ENCODE assay signal across 18 cellular contexts in genomic region chr15:39657181-39657580, GRCh38.
"Had no signal": no experiment of that assay in that cellular context is flagged by ENCODE, and none has a peak within 500 bp of the region (broad histone marks: within the 10 kb centered on the region; RNA-seq: fewer than 3 reads in every experiment).

No MANE protein-coding gene starts in this region.

- H3K27me3 ChIP-seq: dorsolateral prefrontal cortex, gastroesophageal sphincter, right atrium auricular region had no signal

- ATAC-seq: activated T-helper 17 cell treated with anti-CD3 and anti-CD28 coated beads, Interleukin-2, amount 50 U/mL, for 72 hours; esophagus mucosa; gastroesophageal sphincter; left lobe of liver; natural killer cell treated with Interleukin-12 subunit alpha and Interleukin-12 subunit beta and Interleukin-15 and Interleukin-18, amount 100 ng/mL, for 72 hours; stimulated activated naive CD8-positive, alpha-beta T cell treated with anti-CD3 and anti-CD28 coated beads, Interleukin-15, Interleukin-2, amounts not matched to agents 100 U/mL and 50 U/mL, for 24 hours had no signal

- DNase-seq: activated CD4-positive, alpha-beta T cell treated with anti-CD3 and anti-CD28 coated beads, Interleukin-2, amount 50 U/mL, for 48 hours; activated naive CD4-positive, alpha-beta T cell treated with Interleukin-2 at 50 U/mL for 16 hours; anterior cingulate cortex; dorsolateral prefrontal cortex; endodermal cell; nucleus accumbens; small intestine; stimulated activated naive CD8-positive, alpha-beta T cell treated with anti-CD3 and anti-CD28 coated beads, Interleukin-15, Interleukin-2, amounts not matched to agents 100 U/mL and 50 U/mL, for 24 hours; T-helper 1 cell had no signal

- H3K27ac ChIP-seq: dorsolateral prefrontal cortex, gastroesophageal sphincter, right atrium auricular region, VCaP had no signal

- H3K4me3 ChIP-seq: dorsolateral prefrontal cortex, gastroesophageal sphincter, right atrium auricular region had no signal

- H3K27me3 Mint-ChIP-seq: activated T-helper 17 cell treated with anti-CD3 and anti-CD28 coated beads, Interleukin-2, amount 50 U/mL, for 72 hours; natural killer cell treated with Interleukin-12 subunit alpha and Interleukin-12 subunit beta and Interleukin-15 and Interleukin-18, amount 100 ng/mL, for 72 hours; progenitor cell of endocrine pancreas; type B pancreatic cell had no signal

- H3K36me3 ChIP-seq: gastroesophageal sphincter, right atrium auricular region had no signal

- H3K9me3 Mint-ChIP-seq: activated T-helper 17 cell treated with anti-CD3 and anti-CD28 coated beads, Interleukin-2, amount 50 U/mL, for 72 hours; natural killer cell treated with Interleukin-12 subunit alpha and Interleukin-12 subunit beta and Interleukin-15 and Interleukin-18, amount 100 ng/mL, for 72 hours; type B pancreatic cell had no signal

- H3K4me1 ChIP-seq: right atrium auricular region had no signal

- H3K9me3 ChIP-seq: gastroesophageal sphincter, right atrium auricular region had no signal

- H3K36me3 Mint-ChIP-seq: natural killer cell treated with Interleukin-12 subunit alpha and Interleukin-12 subunit beta and Interleukin-15 and Interleukin-18, amount 100 ng/mL, for 72 hours; type B pancreatic cell had no signal

- H3K27ac Mint-ChIP-seq: activated T-helper 17 cell treated with anti-CD3 and anti-CD28 coated beads, Interleukin-2, amount 50 U/mL, for 72 hours; endodermal cell; natural killer cell treated with Interleukin-12 subunit alpha and Interleukin-12 subunit beta and Interleukin-15 and Interleukin-18, amount 100 ng/mL, for 72 hours; progenitor cell of endocrine pancreas; type B pancreatic cell had no signal

- H3K4me3 Mint-ChIP-seq: activated T-helper 17 cell treated with anti-CD3 and anti-CD28 coated beads, Interleukin-2, amount 50 U/mL, for 72 hours; endodermal cell; natural killer cell treated with Interleukin-12 subunit alpha and Interleukin-12 subunit beta and Interleukin-15 and Interleukin-18, amount 100 ng/mL, for 72 hours; type B pancreatic cell had no signal

- H3K4me1 Mint-ChIP-seq: activated T-helper 17 cell treated with anti-CD3 and anti-CD28 coated beads, Interleukin-2, amount 50 U/mL, for 72 hours; endodermal cell had no signal
